8 cellular contexts compared by ENCODE assay signal in the genomic region with DNA sequence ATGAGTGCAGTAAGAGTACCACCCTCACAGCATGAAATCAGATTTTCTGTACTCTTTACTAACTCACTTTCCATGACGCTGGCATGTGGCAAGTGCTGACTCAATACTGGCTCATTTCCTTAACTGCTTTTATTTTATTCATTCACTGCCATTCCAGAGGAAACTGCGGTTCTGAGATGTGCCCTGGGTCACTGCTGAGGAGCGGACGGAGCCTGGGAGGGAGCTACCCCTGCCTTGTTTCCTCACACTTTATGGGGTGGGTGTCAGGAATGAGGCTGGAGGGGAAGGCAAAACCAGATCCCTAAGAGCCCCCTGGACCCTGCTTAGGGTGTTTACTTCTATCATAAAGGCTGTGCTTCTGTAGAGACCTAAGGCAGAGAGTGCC. TPM values are rescaled to one million over a fixed set of nuclear protein-coding genes. Genes with fewer than 3 reads are reported as not detected.
DNase-seq lines count a peak whose midpoint lies in the region; ATAC-seq, FAIRE-seq and TF ChIP-seq lines count a peak whose summit lies in the region.

No MANE protein-coding gene starts in this region.

- peak overlapping the region; percentile 21; the same call in 1 of the 2 replicates for H3K4me3 ChIP-seq in AG04449 (ENCODE audit: low read depth, low read length)
- no peak overlapping the region for H3K4me3 ChIP-seq in HepG2 (replicated peaks in 1 of 3; ENCODE audit: insufficient read depth in 1 of 3, low read depth in 2 of 3, low read length in 3 of 3)

- no TSS peak for BruUV-seq in HepG2 (replicated peaks; lab: Mats Ljungman, UMichigan)

- H3K4me2 ChIP-seq in HepG2 (ENCODE audit: low read depth, low read length) = peak overlapping the region; percentile 45; the same call in 1 of the 2 replicates

- no peak for TF ChIP-seq RAD21 in HepG2 (CRISPR knock-in tag; IDR thresholded peaks at IDR 0.05)

- peaks cover 67% of the 10 kb centered on the region for H3K4me1 ChIP-seq in HepG2 (ENCODE audit: insufficient read depth, low read length)

- intact Hi-C loops in HepG2 (cut with micrococcal nuclease; ENCODE audit: unreplicated experiment) = no loop called here

- no peak for TF ChIP-seq POLR2A in HepG2 (IDR thresholded peaks at IDR 0.05; ENCODE audit: insufficient read depth in 1 of 2, low read depth in 2 of 2, low read length in 2 of 2)

- CTCF ChIA-PET in AG04449 (lab: Yijun Ruan, JAX) (interaction anchor here (0.6 to 10.6 kb wide), 10 partner anchors 11 to 1858 kb away, joined by 3 to 115 read pairs (median 4); no protein-coding TSS in a partner anchor), HepG2 (lab: Yijun Ruan, JAX; ENCODE audit: low intra/inter-chr PET ratio, low total read pairs) (no interaction called here)

- H3K27me3 ChIP-seq in HepG2 (ENCODE audit: control insufficient read depth in 1 of 2, insufficient read depth in 2 of 2, low read length in 2 of 2) = no peaks in the 10 kb centered on the region

- H4K20me1 ChIP-seq in HepG2 (ENCODE audit: insufficient read depth, low read length) = no peaks in the 10 kb centered on the region

- DNase-seq in AG04449 (ENCODE audit: low read depth, low spot score) = peak; percentile 89
- DNase-seq in Kasumi-1 (lab: John Stamatoyannopoulos, UW) = peak; percentile 45 to 49
- DNase-seq in activated naive CD4-positive, alpha-beta T cell treated with anti-CD3 and anti-CD28 coated beads, Interleukin-2, amount 50 U/mL, for 72 hours (ENCODE audit: low spot score in 2 of 2) = peak in 1 of 2 donors; percentile 68
- DNase-seq in HepG2 (ENCODE audit: low spot score) = no peak
- DNase-seq in effector CD8-positive, alpha-beta T cell (lab: John Stamatoyannopoulos, UW) = no peak
- DNase-seq in mesenteric fat pad (ENCODE audit: low spot score) = no peak
- no peak for DNase-seq in pons (ENCODE audit: low spot score)

- no peaks in the 10 kb centered on the region for H3K36me3 Mint-ChIP-seq in activated naive CD4-positive, alpha-beta T cell treated with anti-CD3 and anti-CD28 coated beads, Interleukin-2, amount 50 U/mL, for 72 hours

- no peaks in the 10 kb centered on the region for H3K79me2 ChIP-seq in HepG2 (ENCODE audit: insufficient read depth, low read length)

- TF ChIP-seq EP300 in HepG2 (IDR thresholded peaks at IDR 0.05; ENCODE audit: low read depth in 2 of 2, low read length in 2 of 2) (no peak), HepG2 (CRISPR knock-in tag; IDR thresholded peaks at IDR 0.05; ENCODE audit: borderline replicate concordance) (no peak)

- H3K27ac ChIP-seq in HepG2 (ENCODE audit: extremely low read length, insufficient read depth, low read length) = no peak overlapping the region

- no peak for FAIRE-seq in HepG2 (lab: Jason Lieb, UNC)

- peak; percentile 54 to 55 for ATAC-seq in activated naive CD4-positive, alpha-beta T cell treated with anti-CD3 and anti-CD28 coated beads, Interleukin-2, amount 50 U/mL, for 72 hours
- ATAC-seq in HepG2 (no peak), GM19035 (IDR thresholded peaks at IDR 0.05; ENCODE audit: unreplicated experiment) (no peak)

- H2AFZ ChIP-seq in HepG2 (ENCODE audit: low read length) = no peak overlapping the region

- in situ Hi-C loops in HepG2 (cut with HindIII; ENCODE audit: extremely low pct_ligation_motif_present, low pct_unique_long_range_greater_than_20kb) = no loop called here

- TF ChIP-seq CTCF in AG04449 (IDR thresholded peaks at IDR 0.05; ENCODE audit: insufficient read depth, low read length, missing control alignments) (no peak), HepG2 (CRISPR knock-in tag; IDR thresholded peaks at IDR 0.05) (no peak)

- peaks cover 0 to 1% of the 10 kb centered on the region in 2 experiments; a peak in 1 of 5 replicates for H3K36me3 ChIP-seq in HepG2 (replicated peaks in 1 of 2; ENCODE audit: control insufficient read depth in 1 of 2, insufficient read depth in 2 of 2, low read length in 2 of 2)

- H3K27ac Mint-ChIP-seq in activated naive CD4-positive, alpha-beta T cell treated with anti-CD3 and anti-CD28 coated beads, Interleukin-2, amount 50 U/mL, for 72 hours = peak overlapping the region; percentile 90 to 95

- no peaks in the 10 kb centered on the region for H3K9me3 ChIP-seq in HepG2 (ENCODE audit: low read length)

- POLR2A ChIA-PET in AG04449 (lab: Yijun Ruan, JAX) = interaction anchor here (0.5 to 3.9 kb wide), 10 partner anchors 12 to 211 kb away, joined by 3 to 19 read pairs (median 6); partner anchors contain the start of gene NT5E
- POLR2A ChIA-PET in HepG2 (lab: Yijun Ruan, JAX) = interaction anchor here (0.7 to 2.9 kb wide), 3 partner anchors 12 to 219 kb away, joined by 4 to 9 read pairs (median 7); no protein-coding TSS in a partner anchor

- 63% methylated on average over 4 of the region's 4 CpGs for WGBS in HepG2 (ENCODE audit: low lambda C conversion rate)

- H3K9ac ChIP-seq in HepG2 (ENCODE audit: insufficient read depth, low read depth, low read length) = no peak overlapping the region

- no peaks in the 10 kb centered on the region for H3K9me3 Mint-ChIP-seq in activated naive CD4-positive, alpha-beta T cell treated with anti-CD3 and anti-CD28 coated beads, Interleukin-2, amount 50 U/mL, for 72 hours

TF ChIP-seq in HepG2, 621 proteins besides CTCF, POLR2A, EP300 and RAD21 (continues in another document):
- TF ChIP-seq KLF16 (CRISPR knock-in tag; IDR thresholded peaks at IDR 0.05) (no peak), ETV6 (CRISPR knock-in tag; conservative IDR thresholded peaks at IDR 0.05) (no peak), SMYD3 (CRISPR knock-in tag; IDR thresholded peaks at IDR 0.05) (no peak)
- TF ChIP-seq, protein P1, sequence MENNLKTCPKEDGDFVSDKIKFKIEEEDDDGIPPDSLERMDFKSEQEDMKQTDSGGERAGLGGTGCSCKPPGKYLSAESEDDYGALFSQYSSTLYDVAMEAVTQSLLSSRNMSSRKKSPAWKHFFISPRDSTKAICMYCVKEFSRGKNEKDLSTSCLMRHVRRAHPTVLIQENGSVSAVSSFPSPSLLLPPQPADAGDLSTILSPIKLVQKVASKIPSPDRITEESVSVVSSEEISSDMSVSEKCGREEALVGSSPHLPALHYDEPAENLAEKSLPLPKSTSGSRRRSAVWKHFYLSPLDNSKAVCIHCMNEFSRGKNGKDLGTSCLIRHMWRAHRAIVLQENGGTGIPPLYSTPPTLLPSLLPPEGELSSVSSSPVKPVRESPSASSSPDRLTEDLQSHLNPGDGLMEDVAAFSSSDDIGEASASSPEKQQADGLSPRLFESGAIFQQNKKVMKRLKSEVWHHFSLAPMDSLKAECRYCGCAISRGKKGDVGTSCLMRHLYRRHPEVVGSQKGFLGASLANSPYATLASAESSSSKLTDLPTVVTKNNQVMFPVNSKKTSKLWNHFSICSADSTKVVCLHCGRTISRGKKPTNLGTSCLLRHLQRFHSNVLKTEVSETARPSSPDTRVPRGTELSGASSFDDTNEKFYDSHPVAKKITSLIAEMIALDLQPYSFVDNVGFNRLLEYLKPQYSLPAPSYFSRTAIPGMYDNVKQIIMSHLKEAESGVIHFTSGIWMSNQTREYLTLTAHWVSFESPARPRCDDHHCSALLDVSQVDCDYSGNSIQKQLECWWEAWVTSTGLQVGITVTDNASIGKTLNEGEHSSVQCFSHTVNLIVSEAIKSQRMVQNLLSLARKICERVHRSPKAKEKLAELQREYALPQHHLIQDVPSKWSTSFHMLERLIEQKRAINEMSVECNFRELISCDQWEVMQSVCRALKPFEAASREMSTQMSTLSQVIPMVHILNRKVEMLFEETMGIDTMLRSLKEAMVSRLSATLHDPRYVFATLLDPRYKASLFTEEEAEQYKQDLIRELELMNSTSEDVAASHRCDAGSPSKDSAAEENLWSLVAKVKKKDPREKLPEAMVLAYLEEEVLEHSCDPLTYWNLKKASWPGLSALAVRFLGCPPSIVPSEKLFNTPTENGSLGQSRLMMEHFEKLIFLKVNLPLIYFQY (CRISPR knock-in tag; IDR thresholded peaks at IDR 0.05; ENCODE audit: borderline replicate concordance) = no peak
- TF ChIP-seq, protein P2, sequence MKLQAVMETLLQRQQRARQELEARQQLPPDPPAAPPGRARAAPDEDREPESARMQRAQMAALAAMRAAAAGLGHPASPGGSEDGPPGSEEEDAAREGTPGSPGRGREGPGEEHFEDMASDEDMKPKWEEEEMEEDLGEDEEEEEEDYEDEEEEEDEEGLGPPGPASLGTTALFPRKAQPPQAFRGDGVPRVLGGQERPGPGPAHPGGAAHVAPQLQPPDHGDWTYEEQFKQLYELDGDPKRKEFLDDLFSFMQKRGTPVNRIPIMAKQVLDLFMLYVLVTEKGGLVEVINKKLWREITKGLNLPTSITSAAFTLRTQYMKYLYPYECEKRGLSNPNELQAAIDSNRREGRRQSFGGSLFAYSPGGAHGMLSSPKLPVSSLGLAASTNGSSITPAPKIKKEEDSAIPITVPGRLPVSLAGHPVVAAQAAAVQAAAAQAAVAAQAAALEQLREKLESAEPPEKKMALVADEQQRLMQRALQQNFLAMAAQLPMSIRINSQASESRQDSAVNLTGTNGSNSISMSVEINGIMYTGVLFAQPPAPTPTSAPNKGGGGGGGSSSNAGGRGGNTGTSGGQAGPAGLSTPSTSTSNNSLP (IDR thresholded peaks at IDR 0.05; ENCODE audit: low read depth, low read length) = no peak

RNA-seq across cellular contexts. Expression of gene NT5E, which starts 14.4 kb away (rescaled TPM):
- total RNA-seq in activated naive CD4-positive, alpha-beta T cell treated with anti-CD3 and anti-CD28 coated beads, Interleukin-2, amount 50 U/mL, for 72 hours = under 1 TPM; 0.93 to 0.97 TPM
- total RNA-seq in HepG2 (2016; rRNA removed; fragmentation: Illumina TruSeq; extraction: Trizol) (6.4 and 9.5 TPM in 2 replicates), mesenteric fat pad (35.4 TPM)
- total RNA-seq in HepG2 (2016; cell fraction: cytosol; rRNA removed; fragmentation: Illumina TruSeq; extraction: Trizol; ENCODE audit: low read depth) = 2.7 and 3.2 TPM in 2 replicates
- total RNA-seq in HepG2 (2016; cell fraction: insoluble cytoplasmic fraction; rRNA removed; fragmentation: Illumina TruSeq; extraction: Trizol) = 6.5 and 9.4 TPM in 2 replicates
- total RNA-seq in HepG2 (2016; cell fraction: membrane; rRNA removed; fragmentation: Illumina TruSeq; extraction: Trizol) = 4.5 and 4.6 TPM in 2 replicates
- total RNA-seq in HepG2 (2016; cell fraction: nucleus; rRNA removed; fragmentation: Illumina TruSeq; extraction: Trizol) = 11.7 and 12.4 TPM in 2 replicates
- 33.0 and 40.6 TPM in 2 replicates for polyA plus RNA-seq in HepG2 (2011; rRNA removed)
- polyA plus RNA-seq in HepG2 (2011; cell fraction: cytosol; rRNA removed) = 28.1 and 33.2 TPM in 2 replicates
- polyA plus RNA-seq in HepG2 (2011; cell fraction: nucleus; rRNA removed) = 38.4 and 39.5 TPM in 2 replicates
- 41.1 and 41.9 TPM in 2 replicates for polyA plus RNA-seq in HepG2 (2012)
- polyA plus RNA-seq in HepG2 (2016; cell fraction: cytosol; fragmentation: Illumina TruSeq; extraction: Trizol; ENCODE audit: low read depth) = 1.8 and 3.1 TPM in 2 replicates
- polyA plus RNA-seq in HepG2 (2016; cell fraction: insoluble cytoplasmic fraction; fragmentation: Illumina TruSeq; extraction: Trizol; ENCODE audit: low read depth) = 5.9 and 6.0 TPM in 2 replicates
- polyA plus RNA-seq in HepG2 (2016; cell fraction: membrane; fragmentation: Illumina TruSeq; extraction: Trizol; ENCODE audit: low read depth) = 3.5 and 3.7 TPM in 2 replicates
- polyA plus RNA-seq in HepG2 (2016; cell fraction: nucleus; fragmentation: Illumina TruSeq; extraction: Trizol; ENCODE audit: insufficient read depth, low read depth) = 12.7 and 12.8 TPM in 2 replicates
- polyA minus RNA-seq in HepG2 (2011; rRNA and poly(A)+ RNA removed; ENCODE audit: low replicate concordance) = 4.8 and 51.2 TPM in 2 replicates
- polyA minus RNA-seq in HepG2 (2011; cell fraction: cytosol; rRNA and poly(A)+ RNA removed) = 40.8 and 61.8 TPM in 2 replicates
- 27.0 and 35.1 TPM in 2 replicates for polyA minus RNA-seq in HepG2 (2011; cell fraction: nucleus; rRNA and poly(A)+ RNA removed)

Comparison
In these comparisons a context has a peak if more than half of its experiments do, and no peak if none do; other contexts are left out.
1. DNase-seq: peak in AG04449 (single experiment) and Kasumi-1 (2 of 2); none in HepG2 (single experiment), effector CD8-positive, alpha-beta T cell (single experiment), mesenteric fat pad (single experiment) and pons (single experiment).
2. ATAC-seq: peak in activated naive CD4-positive, alpha-beta T cell treated with anti-CD3 and anti-CD28 coated beads, Interleukin-2, amount 50 U/mL, for 72 hours (2 of 2); none in HepG2 (single experiment) and GM19035 (single experiment).